Comparison of ENCODE assay signal across 30 cellular contexts in the genomic region with DNA sequence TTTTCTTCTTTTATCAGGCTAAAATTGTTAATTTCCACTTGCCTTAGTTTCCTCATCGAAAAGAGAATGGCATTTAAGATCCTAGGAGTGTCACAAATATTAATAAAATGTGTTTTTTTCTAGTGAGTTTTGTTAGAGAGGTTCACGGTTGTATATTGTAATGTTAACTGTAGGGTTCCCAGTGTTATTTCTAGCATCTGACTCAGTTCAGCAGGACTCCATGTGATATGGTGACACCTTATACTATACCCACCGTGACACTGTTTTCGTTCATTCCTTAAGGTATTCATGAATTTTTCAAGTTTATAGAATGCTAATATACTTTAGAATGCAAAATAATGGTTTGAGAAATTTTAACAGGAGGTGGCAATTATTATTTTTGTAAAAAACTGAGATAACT.
"Had no signal": no experiment of that assay in that cellular context is flagged by ENCODE, and none has a peak within 500 bp of the region (broad histone marks: within the 10 kb centered on the region; RNA-seq: fewer than 3 reads in every experiment).

No MANE protein-coding gene starts in this region.

- ATAC-seq: naive thymus-derived CD8-positive, alpha-beta T cell; natural killer cell treated with Interleukin-12 subunit alpha and Interleukin-12 subunit beta and Interleukin-15 and Interleukin-18, amount 100 ng/mL, for 72 hours; right cardiac atrium; right lobe of liver; stimulated activated memory B cell treated with anti-CD40 and anti-IgM and Interleukin-4, amounts not matched to agents 10 μg/mL and 1 μg/mL and 100 μg/mL, for 72 hours; stimulated activated naive CD8-positive, alpha-beta T cell treated with anti-CD3 and anti-CD28 coated beads, Interleukin-15, amount 100 ng/mL, for 72 hours; stimulated activated naive CD8-positive, alpha-beta T cell treated with anti-CD3 and anti-CD28 coated beads, Interleukin-15, Interleukin-2, amounts not matched to agents 100 U/mL and 50 U/mL, for 24 hours; upper lobe of right lung had no signal

- H3K4me1 ChIP-seq: parathyroid adenoma, psoas muscle, right lobe of liver, spleen, suprapubic skin, testis, tibial artery, transverse colon, upper lobe of right lung, uterus had no signal

- H3K27ac ChIP-seq: ovary, parathyroid adenoma, psoas muscle, right lobe of liver, sigmoid colon, skin epidermis, spleen, suprapubic skin, testis, tibial artery, transverse colon, upper lobe of right lung, uterus had no signal

- H3K4me3 ChIP-seq: ovary, psoas muscle, right lobe of liver, sigmoid colon, skin epidermis, smooth muscle cell, spleen, suprapubic skin, testis, tibial artery, transverse colon, upper lobe of right lung, uterus had no signal

- H3K9me3 ChIP-seq: ovary, psoas muscle, right lobe of liver, sigmoid colon, spleen, suprapubic skin, testis, tibial artery, transverse colon, upper lobe of right lung, uterus had no signal

- H3K27me3 ChIP-seq: ovary, right lobe of liver, sigmoid colon, spleen, suprapubic skin, testis, tibial artery, transverse colon, upper lobe of right lung, uterus had no signal

- DNase-seq: naive thymus-derived CD8-positive, alpha-beta T cell; nephron progenitor cell; occipital lobe; ovary; posterior cingulate gyrus; psoas muscle; right cardiac atrium; right lobe of liver; sigmoid colon; spleen; stimulated activated CD4-positive, alpha-beta T cell treated with anti-CD3 and anti-CD28 coated beads, Interleukin-12 subunit alpha, Interleukin-12 subunit beta, amount 100 ng/mL, for 4 hours; stimulated activated CD4-positive, alpha-beta T cell treated with anti-CD3 and anti-CD28 coated beads, Interleukin-1b, Interleukin-23, amount 100 ng/mL, for 48 hours; stimulated activated CD4-positive, alpha-beta T cell treated with anti-CD3 and anti-CD28 coated beads, Interleukin-4, amount 100 ng/mL, for 1 hour; stimulated activated CD4-positive, alpha-beta T cell treated with anti-CD3 and anti-CD28 coated beads, Interleukin-4, amount 100 ng/mL, for 4 hours; stimulated activated CD8-positive, alpha-beta memory T cell treated with anti-CD3 and anti-CD28 coated beads, Interleukin-4, amount 100 ng/mL, for 48 hours; stimulated activated naive CD4-positive, alpha-beta T cell; stimulated activated naive CD8-positive, alpha-beta T cell treated with anti-CD3 and anti-CD28 coated beads, Interleukin-15, amount 100 ng/mL, for 72 hours; stimulated activated naive CD8-positive, alpha-beta T cell treated with anti-CD3 and anti-CD28 coated beads, Interleukin-15, Interleukin-2, amounts not matched to agents 100 U/mL and 50 U/mL, for 24 hours; substantia nigra; testis; tibial artery; transverse colon; upper lobe of right lung; uterus had no signal

- H3K36me3 ChIP-seq: ovary, uterus had no signal
